Comparison of ENCODE assay signal across 17 cellular contexts in the genomic region with DNA sequence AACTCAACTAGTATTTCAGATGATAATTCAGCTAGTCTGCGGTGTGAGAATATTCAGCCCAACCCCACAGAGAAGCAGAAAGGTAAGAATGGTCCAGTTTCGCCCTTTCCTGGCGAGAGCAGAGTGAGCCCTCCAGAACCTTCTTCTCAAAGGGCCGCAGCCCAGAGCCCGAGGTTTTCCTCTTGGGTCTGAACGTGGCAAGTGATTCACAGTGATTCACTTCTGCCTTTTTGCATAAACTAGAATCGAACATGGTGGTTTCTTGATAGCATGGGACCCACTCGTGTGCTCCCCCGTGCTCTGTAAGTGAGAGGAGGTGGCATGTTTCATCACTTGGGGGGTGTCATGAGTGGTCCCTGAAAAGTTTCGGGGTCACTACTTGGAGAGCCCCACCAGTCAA. TPM values are rescaled to one million over a fixed set of nuclear protein-coding genes. Genes with fewer than 3 reads are reported as not detected.
A peak's percentile ranks its signal among the peaks of the same experiment; 100 is the strongest.
DNase-seq lines count a peak whose midpoint lies in the region; ATAC-seq and TF ChIP-seq lines count a peak whose summit lies in the region.
"Had no signal": no experiment of that assay in that cellular context is flagged by ENCODE, and none has a peak within 500 bp of the region (broad histone marks: within the 10 kb centered on the region; RNA-seq: fewer than 3 reads in every experiment).

No MANE protein-coding gene starts in this region.

- peaks cover 8% of the 10 kb centered on the region for H3K36me3 ChIP-seq in IMR-90 (ENCODE audit: control insufficient read depth, insufficient read depth, low read length)
- peaks cover 2% of the 10 kb centered on the region for H3K36me3 ChIP-seq in brain microvascular endothelial cell (replicated peaks)
- peaks cover 15% of the 10 kb centered on the region for H3K36me3 ChIP-seq in osteoblast (ENCODE audit: insufficient read depth, low read length)

- in situ Hi-C loops in IMR-90 (cut with MboI; ENCODE audit: low sequenced_read_pairs) (no loop called here), brain microvascular endothelial cell (cut with HindIII; ENCODE audit: low pct_ligation_motif_present, low sequenced_read_pairs) (no loop called here)

- H4K5ac ChIP-seq in IMR-90 (ENCODE audit: low read depth, low read length) = no peak overlapping the region

- H3K4me1 ChIP-seq in IMR-90 (ENCODE audit: control insufficient read depth, insufficient read depth, low read length) = no peaks in the 10 kb centered on the region
- H3K4me1 ChIP-seq in osteoblast (ENCODE audit: insufficient read depth, low read length) = peaks cover 6% of the 10 kb centered on the region
- H3K4me1 ChIP-seq: HAP-1 had no signal

- no peak for TF ChIP-seq CTCF in IMR-90 (conservative IDR thresholded peaks at IDR 0.05; ENCODE audit: low read depth, low read length)
- no peak for TF ChIP-seq CTCF in brain microvascular endothelial cell (IDR thresholded peaks at IDR 0.05; ENCODE audit: low read depth, low read length, missing control alignments)
- no peak for TF ChIP-seq CTCF in osteoblast (IDR thresholded peaks at IDR 0.05; ENCODE audit: extremely low read depth, low read depth, low read length)

- no peak overlapping the region for H3K56ac ChIP-seq in IMR-90 (ENCODE audit: extremely low read depth, insufficient read depth, low read length)

- H2AFZ ChIP-seq in IMR-90 (replicated peaks; ENCODE audit: low read length, poor library complexity) (no peak overlapping the region), osteoblast (ENCODE audit: low read length) (no peak overlapping the region)

- no peak overlapping the region for H3K9ac ChIP-seq in IMR-90 (ENCODE audit: low read depth, low read length)

- H3K79me2 ChIP-seq in osteoblast (ENCODE audit: insufficient read depth, low read length) = no peaks in the 10 kb centered on the region

- CTCF ChIA-PET in IMR-90 (lab: Yijun Ruan, JAX) = no interaction called here

- intact Hi-C loops in IMR-90 (cut with micrococcal nuclease) = no loop called here

- no peak overlapping the region for H2AK5ac ChIP-seq in IMR-90 (ENCODE audit: low read depth, low read length)

- dilution Hi-C loops in IMR-90 (cut with HindIII; ENCODE audit: low sequenced_read_pairs, unreplicated experiment) = no loop called here

- H4K8ac ChIP-seq in IMR-90 (ENCODE audit: low read depth in 2 of 2, low read length in 2 of 2) = no peak overlapping the region

- no peak overlapping the region for H2AK9ac ChIP-seq in IMR-90 (replicated peaks; ENCODE audit: low read depth, low read length, poor library complexity)

- H2BK15ac ChIP-seq in IMR-90 (ENCODE audit: low read depth, low read length) = no peak overlapping the region

- no peak overlapping the region for H3K4ac ChIP-seq in IMR-90 (ENCODE audit: low read depth, low read length)

- H3K27me3 ChIP-seq in IMR-90 (ENCODE audit: control insufficient read depth, insufficient read depth, low read length) (no peaks in the 10 kb centered on the region), brain microvascular endothelial cell (replicated peaks) (no peaks in the 10 kb centered on the region), osteoblast (ENCODE audit: insufficient read depth, low read length) (no peaks in the 10 kb centered on the region)

- BruUV-seq in IMR-90 (replicated peaks; lab: Mats Ljungman, UMichigan) = no TSS peak

- no peak overlapping the region for H2BK20ac ChIP-seq in IMR-90 (ENCODE audit: low read depth, low read length)

- no peak overlapping the region for H2BK5ac ChIP-seq in IMR-90 (ENCODE audit: low read depth, low read length, poor library complexity, severe bottlenecking)

- H3K18ac ChIP-seq in IMR-90 (ENCODE audit: low read depth, low read length) = no peak overlapping the region

- WGBS in IMR-90 (ENCODE audit: extremely low coverage in 2 of 2, insufficient read length in 1 of 2), 2 experiments = no CpG with 5 or more reads among the region's 10 CpGs

- DNase-seq in ELR (ENCODE audit: low read depth) (peak; percentile 51), IMR-90 (peak; percentile 15), brain microvascular endothelial cell (peak; percentile 11), osteoblast (ENCODE audit: insufficient read length, low spot score, missing footprints) (peak; percentile 88), amniotic stem cell (lab: John Stamatoyannopoulos, UW) (no peak), HK-2 (ENCODE audit: unreplicated experiment) (no peak), DMS153 (lab: John Stamatoyannopoulos, UW) (no peak)
- DNase-seq: ACHN; C1 segment of cervical spinal cord; Calu3; CD4-positive, alpha-beta T cell; DMS 273 treated with DMSO at 0.1 percent for 48 hours; DMS79; HFFc6 had no signal

- ATAC-seq in IMR-90 (ENCODE audit: low read depth) = no peak
- ATAC-seq: K562 had no signal

- H3K14ac ChIP-seq in IMR-90 (replicated peaks; ENCODE audit: low read depth, low read length) = no peak overlapping the region

- H2BK120ac ChIP-seq in IMR-90 (ENCODE audit: low read depth, low read length) = no peak overlapping the region

- H3K4me2 ChIP-seq in IMR-90 (ENCODE audit: low read depth, low read length) = no peak overlapping the region
- no peak overlapping the region for H3K4me2 ChIP-seq in osteoblast (ENCODE audit: insufficient read depth, low read length)

- H3K4me3 ChIP-seq in IMR-90 (ENCODE audit: insufficient read depth, low read depth, low read length) (no peak overlapping the region), brain microvascular endothelial cell (ENCODE audit: low read depth, low read length) (no peak overlapping the region), osteoblast (ENCODE audit: insufficient read depth, low read length) (no peak overlapping the region)
- H3K4me3 ChIP-seq: HAP-1, K562 had no signal

- H4K91ac ChIP-seq in IMR-90 (ENCODE audit: insufficient read depth, low read depth, low read length) = no peak overlapping the region

- H3K79me1 ChIP-seq in IMR-90 (ENCODE audit: low read depth in 1 of 2, low read length in 2 of 2) = peaks cover 0 to 13% of the 10 kb centered on the region in 2 experiments; a peak in 1 of 4 replicates

- POLR2A ChIA-PET in IMR-90 (lab: Charles Lee; ENCODE audit: unreplicated experiment) = no interaction called here

- H3K9me3 ChIP-seq in IMR-90 (ENCODE audit: control insufficient read depth, insufficient read depth, low read length) (no peaks in the 10 kb centered on the region), osteoblast (ENCODE audit: low read depth, low read length) (no peaks in the 10 kb centered on the region)
- H3K9me3 ChIP-seq: HAP-1 had no signal

- H3K23ac ChIP-seq in IMR-90 (ENCODE audit: low read depth, low read length) = no peak overlapping the region

- H3K27ac ChIP-seq in IMR-90 (ENCODE audit: insufficient read depth, low read length) (no peak overlapping the region), brain microvascular endothelial cell (no peak overlapping the region), osteoblast (ENCODE audit: low read depth, low read length) (peak overlapping the region; percentile 38)
- H3K27ac ChIP-seq: HL-60 had no signal

- H4K20me1 ChIP-seq in IMR-90 (ENCODE audit: insufficient read depth, low read length) = no peaks in the 10 kb centered on the region; the same call in 1 of the 2 replicates
- H4K20me1 ChIP-seq in osteoblast (ENCODE audit: insufficient read depth, low read length) = no peaks in the 10 kb centered on the region

- no peak for TF ChIP-seq RAD21 in IMR-90 (IDR thresholded peaks at IDR 0.05; ENCODE audit: low read length)

- TF ChIP-seq POLR2A in IMR-90 (IDR thresholded peaks at IDR 0.05; ENCODE audit: low read depth, low read length) = no peak

- no peaks in the 10 kb centered on the region; the same call in 1 of the 2 replicates for H3K9me1 ChIP-seq in IMR-90 (ENCODE audit: insufficient read depth, low read length)

TF ChIP-seq in IMR-90, 13 proteins besides CTCF, POLR2A, EP300 and RAD21 (continues in another document):
- no peak for TF ChIP-seq BHLHE40 (IDR thresholded peaks at IDR 0.05; ENCODE audit: low read depth, low read length)
- TF ChIP-seq CEBPB (IDR thresholded peaks at IDR 0.05; ENCODE audit: low read depth, low read length) = no peak
- TF ChIP-seq, protein P1, sequence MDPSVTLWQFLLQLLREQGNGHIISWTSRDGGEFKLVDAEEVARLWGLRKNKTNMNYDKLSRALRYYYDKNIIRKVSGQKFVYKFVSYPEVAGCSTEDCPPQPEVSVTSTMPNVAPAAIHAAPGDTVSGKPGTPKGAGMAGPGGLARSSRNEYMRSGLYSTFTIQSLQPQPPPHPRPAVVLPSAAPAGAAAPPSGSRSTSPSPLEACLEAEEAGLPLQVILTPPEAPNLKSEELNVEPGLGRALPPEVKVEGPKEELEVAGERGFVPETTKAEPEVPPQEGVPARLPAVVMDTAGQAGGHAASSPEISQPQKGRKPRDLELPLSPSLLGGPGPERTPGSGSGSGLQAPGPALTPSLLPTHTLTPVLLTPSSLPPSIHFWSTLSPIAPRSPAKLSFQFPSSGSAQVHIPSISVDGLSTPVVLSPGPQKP (IDR thresholded peaks at IDR 0.05; ENCODE audit: borderline replicate concordance, low read depth, low read length) = no peak
- TF ChIP-seq, protein P2, sequence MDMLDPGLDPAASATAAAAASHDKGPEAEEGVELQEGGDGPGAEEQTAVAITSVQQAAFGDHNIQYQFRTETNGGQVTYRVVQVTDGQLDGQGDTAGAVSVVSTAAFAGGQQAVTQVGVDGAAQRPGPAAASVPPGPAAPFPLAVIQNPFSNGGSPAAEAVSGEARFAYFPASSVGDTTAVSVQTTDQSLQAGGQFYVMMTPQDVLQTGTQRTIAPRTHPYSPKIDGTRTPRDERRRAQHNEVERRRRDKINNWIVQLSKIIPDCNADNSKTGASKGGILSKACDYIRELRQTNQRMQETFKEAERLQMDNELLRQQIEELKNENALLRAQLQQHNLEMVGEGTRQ (IDR thresholded peaks at IDR 0.05; ENCODE audit: low read depth, low read length) = no peak
- TF ChIP-seq MXI1 (IDR thresholded peaks at IDR 0.05; ENCODE audit: borderline replicate concordance, low read depth, low read length) = no peak
- TF ChIP-seq CHD1 (IDR thresholded peaks at IDR 0.05; ENCODE audit: low read depth, low read length) = no peak
- no peak for TF ChIP-seq MAZ (IDR thresholded peaks at IDR 0.05; ENCODE audit: borderline replicate concordance, low read depth, low read length)
- TF ChIP-seq MAFK (IDR thresholded peaks at IDR 0.05; ENCODE audit: low read depth, low read length) = no peak
- TF ChIP-seq NFE2L2 (IDR thresholded peaks at IDR 0.05; ENCODE audit: low read depth, low read length) = no peak
- TF ChIP-seq RFX5 (IDR thresholded peaks at IDR 0.05; ENCODE audit: low read depth, low read length) = no peak
- no peak for TF ChIP-seq FOS (IDR thresholded peaks at IDR 0.05; ENCODE audit: low read depth, low read length)

RNA-seq across cellular contexts. Expression of a gene that starts 24.2 kb away (rescaled TPM):
- total RNA-seq in IMR-90 (2012; rRNA removed) (5.9 and 6.9 TPM in 2 replicates), osteoblast (7.6 and 8.5 TPM in 2 replicates)
- polyA plus RNA-seq in IMR-90 (2012; rRNA removed) = 6.0 and 8.3 TPM in 2 replicates
- polyA plus RNA-seq in IMR-90 (2012; cell fraction: cytosol; rRNA removed) = 2.4 and 4.0 TPM in 2 replicates
- 6.0 and 8.0 TPM in 2 replicates for polyA plus RNA-seq in IMR-90 (2012; cell fraction: nucleus; rRNA removed; ENCODE audit: low replicate concordance)

RNA-seq across cellular contexts. Expression of a gene that starts 56.1 kb away (rescaled TPM):
- 2.8 and 3.2 TPM in 2 replicates for total RNA-seq in IMR-90 (2012; rRNA removed)
- polyA plus RNA-seq in IMR-90 (2012; rRNA removed) = 1.7 and 2.1 TPM in 2 replicates
- polyA plus RNA-seq in IMR-90 (2012; cell fraction: cytosol; rRNA removed) = 0.60 and 0.80 TPM in 2 replicates
- polyA plus RNA-seq in IMR-90 (2012; cell fraction: nucleus; rRNA removed; ENCODE audit: low replicate concordance) = 4.5 and 5.2 TPM in 2 replicates
- 7.4 and 9.4 TPM in 2 replicates for total RNA-seq in osteoblast

Comparison
In these comparisons a context has a peak if more than half of its experiments do, and no peak if none do; other contexts are left out.
1. DNase-seq: peak in ELR (single experiment), IMR-90 (single experiment), brain microvascular endothelial cell (single experiment) and osteoblast (single experiment); none in amniotic stem cell (single experiment), HK-2 (single experiment) and DMS153 (single experiment).